ENCODE assay signal across 1 cellular context in genomic region chr17:77460514-77461046, GRCh38.
TF ChIP-seq lines count a peak whose summit lies in the region.

No MANE protein-coding gene starts in this region.

TF ChIP-seq in SK-N-SH, 30 proteins besides CTCF, POLR2A, EP300 and RAD21 (continued from another document):
- TF ChIP-seq IRF3 (IDR thresholded peaks at IDR 0.05; ENCODE audit: low read depth, low read length), result no peak
- TF ChIP-seq TCF12 (IDR thresholded peaks at IDR 0.05), result no peak
- no peak for TF ChIP-seq NFIC (IDR thresholded peaks at IDR 0.05; ENCODE audit: borderline replicate concordance)
- TF ChIP-seq ZBTB33 (IDR thresholded peaks at IDR 0.05; ENCODE audit: borderline replicate concordance, low read depth), result no peak
